15 cellular contexts compared by ENCODE assay signal in genomic region chr2:425947-426346, GRCh38.
DNase-seq lines count a peak whose midpoint lies in the region; ATAC-seq and TF ChIP-seq lines count a peak whose summit lies in the region.
"Had no signal": no experiment of that assay in that cellular context is flagged by ENCODE, and none has a peak within 500 bp of the region (broad histone marks: within the 10 kb centered on the region; RNA-seq: fewer than 3 reads in every experiment).

No MANE protein-coding gene starts in this region.

- H3K79me1 ChIP-seq in neuronal stem cell (ENCODE audit: low read depth, low read length) = peaks cover 3% of the 10 kb centered on the region

- H3K9me3 Mint-ChIP-seq in chondrocyte (ENCODE audit: low read depth) = no peaks in the 10 kb centered on the region
- H3K9me3 Mint-ChIP-seq: CD8-positive, alpha-beta T cell had no signal

- intact Hi-C loops in PC-3 (cut with micrococcal nuclease) = no loop called here

- H3K79me2 ChIP-seq in PC-3 (ENCODE audit: low read length) = no peaks in the 10 kb centered on the region

- peak overlapping the region; percentile 61 for H3K23ac ChIP-seq in neuronal stem cell (ENCODE audit: low read depth, low read length, poor library complexity)

- TF ChIP-seq CTCF in PC-3 (conservative IDR thresholded peaks at IDR 0.05; ENCODE audit: low read depth, low read length) (no peak), chondrocyte (IDR thresholded peaks at IDR 0.05) (no peak), GM10266 (IDR thresholded peaks at IDR 0.05; ENCODE audit: control insufficient read depth, insufficient read depth, low read depth, missing control alignments) (no peak)

- no peaks in the 10 kb centered on the region for H3K9me3 ChIP-seq in PC-3 (ENCODE audit: low read length)
- peaks cover 0 to 2% of the 10 kb centered on the region in 2 donors for H3K9me3 ChIP-seq in neuronal stem cell (replicated peaks in 1 of 2; ENCODE audit: control insufficient read depth in 2 of 2, insufficient read depth in 1 of 2, low read depth in 1 of 2, low read length in 2 of 2)
- H3K9me3 ChIP-seq: HAP-1 had no signal

- no peak overlapping the region for H3K4ac ChIP-seq in neuronal stem cell (ENCODE audit: low read length)

- no peaks in the 10 kb centered on the region for H3K36me3 Mint-ChIP-seq in chondrocyte (ENCODE audit: low read depth)
- H3K36me3 Mint-ChIP-seq: CD8-positive, alpha-beta T cell had no signal

- no peak overlapping the region for H2BK5ac ChIP-seq in neuronal stem cell (ENCODE audit: low read length)

- H3K14ac ChIP-seq in neuronal stem cell (ENCODE audit: low read length) = no peak overlapping the region

- no peaks in the 10 kb centered on the region for H3F3A ChIP-seq in PC-3 (ENCODE audit: low read length, unreplicated experiment)

- H2AFZ ChIP-seq in PC-3 (ENCODE audit: low read length) (no peak overlapping the region), neuronal stem cell (ENCODE audit: low read length) (no peak overlapping the region)

- H3K4me3 ChIP-seq in PC-3 (ENCODE audit: low read length) (no peak overlapping the region), neuronal stem cell (ENCODE audit: low read length in 2 of 2) (peak overlapping the region in 1 of 2 donors; percentile 32)
- H3K4me3 ChIP-seq: BLaER1 treated with 17β-estradiol and CSF1 and Interleukin-3, amounts not matched to agents 10 nM and 100 nM; GM12878; HAP-1 had no signal

- H3K27ac ChIP-seq in PC-3 (ENCODE audit: low read length) (peak overlapping the region; percentile 85), neuronal stem cell (replicated peaks; ENCODE audit: low read length) (no peak overlapping the region)
- H3K27ac ChIP-seq: BLaER1 treated with 17β-estradiol and CSF1 and Interleukin-3, amounts not matched to agents 10 nM and 100 nM had no signal

- peaks cover 8% of the 10 kb centered on the region for H3K4me1 Mint-ChIP-seq in chondrocyte (ENCODE audit: low read depth)

- H2BK15ac ChIP-seq in neuronal stem cell (ENCODE audit: low read length) = no peak overlapping the region

- H3K27me3 ChIP-seq in PC-3 (ENCODE audit: low read length) = no peaks in the 10 kb centered on the region
- no peaks in the 10 kb centered on the region for H3K27me3 ChIP-seq in neuronal stem cell (ENCODE audit: control insufficient read depth in 3 of 3, insufficient read depth in 3 of 3, low read depth in 1 of 3, low read length in 3 of 3)
- H3K27me3 ChIP-seq: BLaER1 treated with 17β-estradiol and CSF1 and Interleukin-3, amounts not matched to agents 10 nM and 100 nM had no signal

- H3K4me2 ChIP-seq in PC-3 (ENCODE audit: low read length) (no peak overlapping the region), neuronal stem cell (ENCODE audit: insufficient read depth, low read length, poor library complexity, severe bottlenecking) (no peak overlapping the region)
- H3K4me2 ChIP-seq: BLaER1 treated with 17β-estradiol and CSF1 and Interleukin-3, amounts not matched to agents 10 nM and 100 nM had no signal

- H3K4me1 ChIP-seq in PC-3 (ENCODE audit: insufficient read depth, low read length) = peaks cover 22% of the 10 kb centered on the region
- H3K4me1 ChIP-seq in neuronal stem cell (ENCODE audit: control insufficient read depth in 2 of 2, insufficient read depth in 1 of 2, low read depth in 1 of 2, low read length in 2 of 2) = no peaks in the 10 kb centered on the region
- H3K4me1 ChIP-seq: HAP-1 had no signal

- CTCF ChIA-PET in PC-3 (lab: Charles Lee) = no interaction called here

- no peak overlapping the region for H2BK120ac ChIP-seq in neuronal stem cell (ENCODE audit: low read depth, low read length)

- no CpG with 5 or more reads among the region's 17 CpGs for WGBS in neuronal stem cell (ENCODE audit: extremely low coverage in 2 of 2, insufficient read length in 2 of 2, insufficient replicate concordance in 1 of 2), 2 donors

- DNase-seq in PC-3 = no peak
- DNase-seq in chondrocyte (ENCODE audit: low spot score) = peak; percentile 85
- DNase-seq in neuronal stem cell (ENCODE audit: low spot score) = no peak
- DNase-seq in mucosa of gallbladder (ENCODE audit: low spot score) = no peak
- no peak for DNase-seq in GM10266 (ENCODE audit: extremely low spot score)
- DNase-seq: Calu3, DMS79 treated with DMSO at 0.1 percent for 48 hours, GF-D8, IMR-90 had no signal

- H3K36me3 ChIP-seq in PC-3 (ENCODE audit: low read depth, low read length) (no peaks in the 10 kb centered on the region), neuronal stem cell (replicated peaks in 1 of 2; ENCODE audit: control insufficient read depth in 2 of 2, insufficient read depth in 2 of 2, low read length in 2 of 2) (no peaks in the 10 kb centered on the region)
- H3K36me3 ChIP-seq: BLaER1 treated with 17β-estradiol and CSF1 and Interleukin-3, amounts not matched to agents 10 nM and 100 nM; HAP-1 had no signal

- no peak for ATAC-seq in PC-3
- no peak for ATAC-seq in GM18520 (IDR thresholded peaks at IDR 0.05; ENCODE audit: unreplicated experiment)
- ATAC-seq: CD8-positive, alpha-beta T cell; GM12878 had no signal

- H4K91ac ChIP-seq in neuronal stem cell (ENCODE audit: low read depth, low read length, poor library complexity) = no peak overlapping the region

- POLR2A ChIA-PET in PC-3 (lab: Charles Lee; ENCODE audit: unreplicated experiment) = no interaction called here

- H4K8ac ChIP-seq in neuronal stem cell (ENCODE audit: low read depth, low read length) = no peak overlapping the region

- H2AK5ac ChIP-seq in neuronal stem cell (ENCODE audit: low read depth, low read length) = no peak overlapping the region

- peak overlapping the region; percentile 45 for H3K18ac ChIP-seq in neuronal stem cell (ENCODE audit: low read length)

- H3K27me3 Mint-ChIP-seq in chondrocyte (ENCODE audit: low read depth) = peaks cover 2% of the 10 kb centered on the region
- H3K27me3 Mint-ChIP-seq: B cell had no signal

- no peak overlapping the region for H3K4me3 Mint-ChIP-seq in chondrocyte (ENCODE audit: unreplicated experiment)
- H3K4me3 Mint-ChIP-seq: B cell; CD8-positive, alpha-beta T cell had no signal

- H3K9ac ChIP-seq in PC-3 (ENCODE audit: low read length) (no peak overlapping the region), neuronal stem cell (ENCODE audit: low read depth, low read length, poor library complexity) (no peak overlapping the region)
- H3K9ac ChIP-seq: BLaER1 treated with 17β-estradiol and CSF1 and Interleukin-3, amounts not matched to agents 10 nM and 100 nM had no signal

- no peak overlapping the region for H3K27ac Mint-ChIP-seq in chondrocyte (ENCODE audit: unreplicated experiment)
- H3K27ac Mint-ChIP-seq: B cell; CD8-positive, alpha-beta T cell had no signal

- peak overlapping the region; percentile 35 for H2BK12ac ChIP-seq in neuronal stem cell (ENCODE audit: low read length)

- BruUV-seq in PC-3 (replicated peaks; lab: Mats Ljungman, UMichigan) = no TSS peak

- no peaks in the 10 kb centered on the region for H4K20me1 ChIP-seq in PC-3 (ENCODE audit: low read length)
- H4K20me1 ChIP-seq: BLaER1 treated with 17β-estradiol and CSF1 and Interleukin-3, amounts not matched to agents 10 nM and 100 nM had no signal

- no peaks in the 10 kb centered on the region for H3K9me2 ChIP-seq in PC-3 (replicated peaks; ENCODE audit: low read length)
